ENCODE assay signal across 14 cellular contexts in the genomic region with DNA sequence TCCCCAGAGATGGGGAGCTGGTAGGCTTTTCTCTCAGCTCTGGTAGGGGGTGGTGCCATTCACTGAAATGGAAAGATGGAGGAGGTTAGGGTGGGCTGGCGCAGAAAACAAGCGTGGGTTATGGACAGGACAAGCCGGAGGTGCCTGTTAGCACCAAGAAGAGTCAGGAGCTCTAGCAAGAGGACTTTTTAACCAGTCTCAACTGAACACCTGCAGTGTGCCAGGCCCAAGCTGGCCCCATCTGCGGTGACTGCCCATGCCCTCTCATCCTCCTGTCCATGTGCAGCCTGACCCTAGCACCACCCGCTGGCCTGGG.
DNase-seq lines count a peak whose midpoint lies in the region; ATAC-seq and TF ChIP-seq lines count a peak whose summit lies in the region.
"Had no signal": no experiment of that assay in that cellular context is flagged by ENCODE, and none has a peak within 500 bp of the region (broad histone marks: within the 10 kb centered on the region; RNA-seq: fewer than 3 reads in every experiment).

No MANE protein-coding gene starts in this region.

- no peak for TF ChIP-seq POLR2A in breast epithelium (IDR thresholded peaks at IDR 0.05)

- H2BK12ac ChIP-seq in trophoblast cell (ENCODE audit: low read length): peak overlapping the region; percentile 6

- H3K4me1 Mint-ChIP-seq in MCF 10A (ENCODE audit: insufficient read depth, unreplicated experiment): peaks cover 3% of the 10 kb centered on the region

- DNase-seq in breast epithelium (ENCODE audit: low spot score in 2 of 2): no peak
- no peak for DNase-seq in MCF 10A (ENCODE audit: unreplicated experiment)
- no peak for DNase-seq in trophoblast cell
- DNase-seq in upper lobe of right lung: no peak
- DNase-seq in A172 (ENCODE audit: low spot score): no peak
- DNase-seq: NCI-H1436; stimulated activated CD4-positive, alpha-beta T cell treated with anti-CD3 and anti-CD28 coated beads, Interleukin-2, amount 100 ng/mL, for 48 hours; T-helper 9 cell had no signal

- no peaks in the 10 kb centered on the region for H3K27me3 Mint-ChIP-seq in MCF 10A (ENCODE audit: insufficient read depth, unreplicated experiment)

- H3K4me2 ChIP-seq in trophoblast cell (ENCODE audit: low read length): no peak overlapping the region

- BruUV-seq in MCF 10A (replicated peaks; lab: Mats Ljungman, UMichigan): no TSS peak

- peak overlapping the region; percentile 40 to 91 for H3K27ac ChIP-seq in breast epithelium
- H3K27ac ChIP-seq in layer of hippocampus (ENCODE audit: low read depth, low read length): peak overlapping the region; percentile 68
- H3K27ac ChIP-seq in trophoblast cell (ENCODE audit: low read depth, low read length): no peak overlapping the region
- H3K27ac ChIP-seq in upper lobe of right lung: peak overlapping the region; percentile 65
- H3K27ac ChIP-seq: SJCRH30 had no signal

- no peak overlapping the region for H3K23ac ChIP-seq in trophoblast cell (ENCODE audit: low read length)

- no peak overlapping the region for H3K4me3 Mint-ChIP-seq in MCF 10A (ENCODE audit: unreplicated experiment)
- H3K4me3 Mint-ChIP-seq: endodermal cell had no signal

- no peaks in the 10 kb centered on the region for H3K9me3 Mint-ChIP-seq in MCF 10A (ENCODE audit: unreplicated experiment)
- H3K9me3 Mint-ChIP-seq: endodermal cell had no signal

- H3K36me3 Mint-ChIP-seq in MCF 10A (ENCODE audit: insufficient read depth, unreplicated experiment): no peaks in the 10 kb centered on the region

- H3K36me3 ChIP-seq in breast epithelium (no peaks in the 10 kb centered on the region), trophoblast cell (ENCODE audit: control insufficient read depth in 1 of 2, insufficient read depth in 2 of 2, low read length in 2 of 2) (no peaks in the 10 kb centered on the region), upper lobe of right lung (no peaks in the 10 kb centered on the region)
- H3K36me3 ChIP-seq: SJCRH30 had no signal

- no peak overlapping the region for H2BK120ac ChIP-seq in trophoblast cell (ENCODE audit: insufficient read depth, low read length, poor library complexity)

- no CpG with 5 or more reads among the region's 5 CpGs for WGBS in trophoblast cell (ENCODE audit: extremely low coverage, insufficient coverage, insufficient read length)

- H3K18ac ChIP-seq in trophoblast cell (ENCODE audit: low read length): no peak overlapping the region

- H3K4me3 ChIP-seq in breast epithelium: no peak overlapping the region
- no peak overlapping the region for H3K4me3 ChIP-seq in trophoblast cell (ENCODE audit: low read depth, low read length)
- H3K4me3 ChIP-seq in upper lobe of right lung: no peak overlapping the region
- H3K4me3 ChIP-seq: SJCRH30 had no signal

- H2BK5ac ChIP-seq in trophoblast cell (ENCODE audit: low read depth, low read length, poor library complexity): no peak overlapping the region

- no peak overlapping the region for H3K27ac Mint-ChIP-seq in MCF 10A (ENCODE audit: low read depth, unreplicated experiment)

- H3K4me1 ChIP-seq in breast epithelium (no peaks in the 10 kb centered on the region), trophoblast cell (ENCODE audit: control insufficient read depth in 1 of 2, insufficient read depth in 2 of 2, low read length in 2 of 2) (peaks cover 12% of the 10 kb centered on the region in 2 experiments), upper lobe of right lung (peaks cover 26% of the 10 kb centered on the region)

- H4K8ac ChIP-seq in trophoblast cell (ENCODE audit: low read depth, low read length): no peak overlapping the region

- no peak overlapping the region for H4K12ac ChIP-seq in trophoblast cell (ENCODE audit: low read depth, low read length)

- no peaks in the 10 kb centered on the region for H3K27me3 ChIP-seq in breast epithelium
- H3K27me3 ChIP-seq in layer of hippocampus (ENCODE audit: control insufficient read depth, insufficient read depth, low read length): no peaks in the 10 kb centered on the region
- H3K27me3 ChIP-seq in trophoblast cell (ENCODE audit: insufficient read depth, low read length): no peaks in the 10 kb centered on the region
- H3K27me3 ChIP-seq in upper lobe of right lung: no peaks in the 10 kb centered on the region
- H3K27me3 ChIP-seq: SJCRH30 had no signal

- H3K9me3 ChIP-seq in breast epithelium (no peaks in the 10 kb centered on the region), trophoblast cell (ENCODE audit: insufficient read depth, low read depth, low read length) (peaks cover 3% of the 10 kb centered on the region), upper lobe of right lung (no peaks in the 10 kb centered on the region)

- H4K91ac ChIP-seq in trophoblast cell (ENCODE audit: low read depth, low read length): no peak overlapping the region

- H3K9ac ChIP-seq in trophoblast cell (ENCODE audit: low read length): no peak overlapping the region

- no peak overlapping the region for H3K4ac ChIP-seq in trophoblast cell (ENCODE audit: low read depth, low read length)

- no peak overlapping the region for H2AK5ac ChIP-seq in trophoblast cell (ENCODE audit: low read length)

- H3K79me2 ChIP-seq in trophoblast cell (ENCODE audit: control insufficient read depth, insufficient read depth, low read length, poor library complexity): no peaks in the 10 kb centered on the region

- H2AFZ ChIP-seq in trophoblast cell (ENCODE audit: insufficient read depth, low read length, poor library complexity): no peak overlapping the region

- no peak overlapping the region for H3K14ac ChIP-seq in trophoblast cell (ENCODE audit: low read length)

- ATAC-seq in upper lobe of right lung (no peak), HG03571 (IDR thresholded peaks at IDR 0.05; ENCODE audit: unreplicated experiment) (no peak), HG02981 (IDR thresholded peaks at IDR 0.05; ENCODE audit: unreplicated experiment) (no peak)
- ATAC-seq: activated CD4-positive, CD25-positive, alpha-beta regulatory T cell treated with anti-CD3 and anti-CD28 coated beads, Interleukin-2, amount 50 U/mL, for 24 hours had no signal

- TF ChIP-seq CTCF in breast epithelium (IDR thresholded peaks at IDR 0.05): no peak
- no peak for TF ChIP-seq CTCF in MCF 10A (IDR thresholded peaks at IDR 0.05; ENCODE audit: unreplicated experiment)
- no peak for TF ChIP-seq CTCF in upper lobe of right lung (IDR thresholded peaks at IDR 0.05)

- H3K79me1 ChIP-seq in trophoblast cell (ENCODE audit: low read length): peaks cover 5% of the 10 kb centered on the region

- intact Hi-C loops in breast epithelium (cut with DNase I; ENCODE audit: low total_unique reads) (no loop called here), MCF 10A (cut with micrococcal nuclease) (no loop called here), upper lobe of right lung (cut with DNase I) (no loop called here)

- CTCF ChIA-PET in MCF 10A (lab: Yijun Ruan, JAX): interaction anchor here (0.8 to 1.2 kb wide), 2 partner anchors 8 kb away, joined by 3 read pairs; no protein-coding TSS in a partner anchor

- POLR2A ChIA-PET in MCF 10A (lab: Yijun Ruan, JAX): interaction anchor here (1.1 to 1.2 kb wide), 2 partner anchors 28 to 32 kb away, joined by 3 to 4 read pairs; no protein-coding TSS in a partner anchor
